In the genomic region with DNA sequence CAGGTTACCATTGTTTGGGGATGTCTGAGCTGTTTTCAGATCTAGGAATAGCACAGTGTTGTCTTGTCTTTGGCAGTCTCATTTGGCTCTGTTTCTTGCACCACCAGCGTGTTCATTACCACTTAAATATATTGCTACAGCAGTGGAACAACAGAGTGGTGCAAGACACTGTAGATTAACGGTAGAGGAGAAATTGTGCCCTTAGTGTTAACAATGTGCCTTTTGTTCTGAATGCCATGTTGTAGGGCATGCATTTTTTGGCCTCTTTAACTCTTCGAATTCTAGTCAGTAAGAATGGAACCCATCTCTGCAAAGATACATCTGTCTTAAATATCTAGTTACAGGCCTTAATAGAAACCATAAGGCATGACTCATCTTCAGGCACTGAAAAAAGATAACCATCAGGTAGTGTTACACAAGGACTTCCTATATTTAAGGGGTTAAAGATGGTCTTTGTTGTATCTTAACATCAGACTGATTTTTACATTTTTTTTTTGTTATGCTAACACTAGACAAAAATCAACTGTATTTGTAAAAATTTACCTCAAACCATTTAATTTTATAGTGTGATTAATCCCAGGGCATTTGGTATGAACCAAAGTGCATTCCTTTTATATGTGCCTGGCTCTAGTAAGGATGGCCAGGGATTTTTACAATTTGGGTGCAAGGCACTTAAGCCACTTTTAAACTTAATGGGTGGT, we compare ENCODE assay signal across 10 cellular contexts. TPM values are rescaled to one million over a fixed set of nuclear protein-coding genes. Genes with fewer than 3 reads are reported as not detected.
A peak's percentile ranks its signal among the peaks of the same experiment; 100 is the strongest.
DNase-seq lines count a peak whose midpoint lies in the region; ATAC-seq, FAIRE-seq and TF ChIP-seq lines count a peak whose summit lies in the region.
"Had no signal": no experiment of that assay in that cellular context is flagged by ENCODE, and none has a peak within 500 bp of the region (broad histone marks: within the 10 kb centered on the region; RNA-seq: fewer than 3 reads in every experiment).

No MANE protein-coding gene starts in this region.

- H3K4me3 ChIP-seq in SK-N-MC, result no peak overlapping the region
- H3K4me3 ChIP-seq: mucosa of descending colon had no signal

- DNase-seq in Right ventricle myocardium inferior (ENCODE audit: missing footprints) (no peak), cardiac septum (ENCODE audit: low spot score) (no peak), SK-N-MC (ENCODE audit: low read depth, low spot score) (peak; percentile 53), foreskin melanocyte (peak; percentile 74), NCI-H1417 (lab: John Stamatoyannopoulos, UW) (no peak), GM12892 (ENCODE audit: insufficient read length) (no peak)
- DNase-seq in stimulated activated naive CD8-positive, alpha-beta T cell treated with anti-CD3 and anti-CD28 coated beads, Interleukin-15, amount 100 ng/mL, for 72 hours, result no peak
- DNase-seq: mucosa of descending colon, NCI-H526 treated with DMSO at 0.1 percent for 48 hours had no signal

- H3K27ac Mint-ChIP-seq in stimulated activated naive CD8-positive, alpha-beta T cell treated with anti-CD3 and anti-CD28 coated beads, Interleukin-15, amount 100 ng/mL, for 72 hours, result no peak overlapping the region

- peak overlapping the region in 1 of 2 donors; percentile 9 for H3K4me3 Mint-ChIP-seq in stimulated activated naive CD8-positive, alpha-beta T cell treated with anti-CD3 and anti-CD28 coated beads, Interleukin-15, amount 100 ng/mL, for 72 hours

- FAIRE-seq in GM12892 (lab: Jason Lieb, UNC), result no peak

- no peak overlapping the region; the same call in 1 of the 2 replicates for H3K27ac ChIP-seq in SK-N-MC

- H3K36me3 ChIP-seq in SK-N-MC (ENCODE audit: insufficient read depth, low read length), result peaks cover 41% of the 10 kb centered on the region

- H3K9ac ChIP-seq in SK-N-MC (ENCODE audit: insufficient read length), result no peak overlapping the region

- H3K9me3 ChIP-seq in SK-N-MC (ENCODE audit: low read depth, low read length), result no peaks in the 10 kb centered on the region
- H3K9me3 ChIP-seq: mucosa of descending colon had no signal

- no peaks in the 10 kb centered on the region for H3K9me3 Mint-ChIP-seq in stimulated activated naive CD8-positive, alpha-beta T cell treated with anti-CD3 and anti-CD28 coated beads, Interleukin-15, amount 100 ng/mL, for 72 hours

- intact Hi-C loops in Right ventricle myocardium inferior (cut with DNase I) (no loop called here), cardiac septum (cut with DNase I) (no loop called here)

- ATAC-seq in Right ventricle myocardium inferior (peak; percentile 54), GM19452 (IDR thresholded peaks at IDR 0.05; ENCODE audit: unreplicated experiment) (no peak)
- peak; percentile 69 for ATAC-seq in stimulated activated naive CD8-positive, alpha-beta T cell treated with anti-CD3 and anti-CD28 coated beads, Interleukin-15, amount 100 ng/mL, for 72 hours
- ATAC-seq: mucosa of descending colon had no signal

- TF ChIP-seq POLR2A in GM12892 (IDR thresholded peaks at IDR 0.05; ENCODE audit: low read depth, low read length), result no peak

- H3K27me3 Mint-ChIP-seq in stimulated activated naive CD8-positive, alpha-beta T cell treated with anti-CD3 and anti-CD28 coated beads, Interleukin-15, amount 100 ng/mL, for 72 hours, result no peaks in the 10 kb centered on the region

- H3K4me1 Mint-ChIP-seq in stimulated activated naive CD8-positive, alpha-beta T cell treated with anti-CD3 and anti-CD28 coated beads, Interleukin-15, amount 100 ng/mL, for 72 hours, result peaks cover 80% of the 10 kb centered on the region

RNA-seq across cellular contexts. Expression of a gene that starts 12.9 kb away (rescaled TPM):
- total RNA-seq in Right ventricle myocardium inferior (51.2 TPM), cardiac septum (56.0 TPM)
- 10.6 TPM for polyA plus RNA-seq in GM12892 (2012; ENCODE audit: missing spikeins)

Comparison
In these comparisons a context has a peak if more than half of its experiments do, and no peak if none do; other contexts are left out.
1. DNase-seq: peak in SK-N-MC (single experiment) and foreskin melanocyte (single experiment); none in Right ventricle myocardium inferior (single experiment), cardiac septum (single experiment), stimulated activated naive CD8-positive, alpha-beta T cell treated with anti-CD3 and anti-CD28 coated beads, Interleukin-15, amount 100 ng/mL, for 72 hours (0 of 2), NCI-H1417 (0 of 3) and GM12892 (single experiment).